In the genomic region with DNA sequence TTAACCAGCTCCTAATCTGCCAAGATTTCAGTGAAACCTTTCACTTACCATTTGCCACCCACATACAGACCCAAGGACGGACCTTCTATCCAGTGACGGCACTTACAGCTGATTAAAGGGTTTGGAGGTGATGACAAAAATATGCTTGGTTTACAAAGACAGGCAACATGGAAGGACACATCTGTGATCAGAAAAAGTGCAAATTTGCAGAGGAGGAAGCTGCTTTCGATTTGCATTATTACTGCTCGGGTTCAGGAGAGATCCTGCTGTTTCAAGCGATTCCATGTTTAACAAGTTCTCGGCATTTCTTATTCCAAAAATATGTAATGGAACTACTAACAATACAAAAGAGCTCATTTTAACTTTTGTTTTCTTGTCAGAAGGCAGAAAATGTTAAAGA, we compare ENCODE assay signal across 1 cellular context.
TF ChIP-seq lines count a peak whose summit lies in the region.

No MANE protein-coding gene starts in this region.

TF ChIP-seq in IMR-90, 13 proteins besides CTCF, POLR2A, EP300 and RAD21 (continued from another document):
- TF ChIP-seq RCOR1 (IDR thresholded peaks at IDR 0.05; ENCODE audit: insufficient replicate concordance, low read length) (no peak), CEBPB (IDR thresholded peaks at IDR 0.05; ENCODE audit: low read depth, low read length) (no peak), FOS (IDR thresholded peaks at IDR 0.05; ENCODE audit: low read depth, low read length) (no peak), RFX5 (IDR thresholded peaks at IDR 0.05; ENCODE audit: low read depth, low read length) (no peak), MAZ (IDR thresholded peaks at IDR 0.05; ENCODE audit: borderline replicate concordance, low read depth, low read length) (no peak), MXI1 (IDR thresholded peaks at IDR 0.05; ENCODE audit: borderline replicate concordance, low read depth, low read length) (no peak), MAFK (IDR thresholded peaks at IDR 0.05; ENCODE audit: low read depth, low read length) (no peak), ELK1 (IDR thresholded peaks at IDR 0.05; ENCODE audit: borderline replicate concordance, low read depth, low read length) (no peak)
TF ChIP-seq in IMR-90: peak in this region for 0.
